In the genomic region with DNA sequence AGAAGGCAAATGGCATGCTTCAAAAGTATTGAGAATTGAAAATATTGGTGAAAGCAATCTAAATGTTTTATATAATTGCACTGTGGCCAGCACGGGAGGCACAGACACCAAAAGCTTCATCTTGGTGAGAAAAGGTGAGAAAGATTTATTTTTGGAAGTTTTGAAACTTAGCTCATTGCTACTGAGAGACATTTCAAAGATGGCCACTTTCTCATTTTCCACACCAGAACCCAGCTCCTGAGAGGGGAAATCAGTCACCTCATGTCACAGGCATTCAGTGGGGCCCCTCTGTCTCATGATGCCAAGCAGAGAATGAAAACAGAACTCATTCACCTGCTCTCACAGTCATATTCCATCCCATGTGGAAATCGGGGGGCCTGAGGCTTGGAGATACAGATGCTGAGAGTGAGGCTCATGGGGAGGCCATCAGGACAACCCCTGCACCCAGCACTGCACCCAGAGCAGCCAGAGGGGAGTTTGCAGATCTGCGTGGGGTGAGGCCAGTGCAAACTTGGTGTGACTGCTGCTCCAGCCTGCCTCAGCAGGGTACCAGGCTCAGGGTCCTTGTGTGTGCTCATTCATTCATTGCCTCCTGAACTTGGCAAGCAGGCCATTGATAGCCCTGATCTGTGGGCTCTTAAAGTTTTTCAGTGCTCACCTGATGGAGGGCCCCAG, we compare ENCODE assay signal across 22 cellular contexts. TPM values are rescaled to one million over a fixed set of nuclear protein-coding genes. Genes with fewer than 3 reads are reported as not detected.
A peak's percentile ranks its signal among the peaks of the same experiment; 100 is the strongest.
DNase-seq lines count a peak whose midpoint lies in the region; ATAC-seq and TF ChIP-seq lines count a peak whose summit lies in the region.
"Had no signal": no experiment of that assay in that cellular context is flagged by ENCODE, and none has a peak within 500 bp of the region (broad histone marks: within the 10 kb centered on the region; RNA-seq: fewer than 3 reads in every experiment).

No MANE protein-coding gene starts in this region.

- CTCF ChIA-PET in GM10248 (lab: Yijun Ruan, JAX), result interaction anchor here (0.7 to 2.3 kb wide), 8 partner anchors 9 to 135 kb away, joined by 3 to 10 read pairs (median 4); no protein-coding TSS in a partner anchor
- CTCF ChIA-PET in activated CD8-positive, alpha-beta memory T cell treated with anti-CD3 and anti-CD28 coated beads, Interleukin-2, amount 10 ng/mL, durations not matched to agents 7 days and 5 days (lab: Charles Lee), result no interaction called here

- peak overlapping the region; percentile 18 for H3K27ac Mint-ChIP-seq in activated T-helper 17 cell treated with anti-CD3 and anti-CD28 coated beads, Interleukin-2, amount 50 U/mL, for 72 hours
- H3K27ac Mint-ChIP-seq in activated CD8-positive, alpha-beta memory T cell treated with anti-CD3 and anti-CD28 coated beads, Interleukin-2, amount 10 ng/mL, durations not matched to agents 7 days and 5 days, result no peak overlapping the region
- H3K27ac Mint-ChIP-seq in osteocyte (ENCODE audit: unreplicated experiment), result no peak overlapping the region

- TF ChIP-seq CTCF in GM10248 (IDR thresholded peaks at IDR 0.05; ENCODE audit: control extremely low read depth, extremely low read depth, low read depth, missing control alignments) (no peak), osteocyte (IDR thresholded peaks at IDR 0.05) (no peak)

- peaks cover 15% of the 10 kb centered on the region for H3K9me3 Mint-ChIP-seq in activated T-helper 17 cell treated with anti-CD3 and anti-CD28 coated beads, Interleukin-2, amount 50 U/mL, for 72 hours
- peaks cover 22% of the 10 kb centered on the region for H3K9me3 Mint-ChIP-seq in activated CD8-positive, alpha-beta memory T cell treated with anti-CD3 and anti-CD28 coated beads, Interleukin-2, amount 10 ng/mL, durations not matched to agents 7 days and 5 days (ENCODE audit: low read depth)
- H3K9me3 Mint-ChIP-seq in osteocyte (ENCODE audit: unreplicated experiment), result peaks cover 20% of the 10 kb centered on the region

- H3K4me1 Mint-ChIP-seq in activated T-helper 17 cell treated with anti-CD3 and anti-CD28 coated beads, Interleukin-2, amount 50 U/mL, for 72 hours, result peaks cover 28% of the 10 kb centered on the region
- peaks cover 13% of the 10 kb centered on the region for H3K4me1 Mint-ChIP-seq in activated CD8-positive, alpha-beta memory T cell treated with anti-CD3 and anti-CD28 coated beads, Interleukin-2, amount 10 ng/mL, durations not matched to agents 7 days and 5 days
- H3K4me1 Mint-ChIP-seq in osteocyte (ENCODE audit: unreplicated experiment), result no peaks in the 10 kb centered on the region

- peak; percentile 49 for ATAC-seq in GM18498 (IDR thresholded peaks at IDR 0.05; ENCODE audit: unreplicated experiment)
- peak; percentile 54 for ATAC-seq in GM21723 (IDR thresholded peaks at IDR 0.05; ENCODE audit: unreplicated experiment)
- ATAC-seq in activated T-helper 17 cell treated with anti-CD3 and anti-CD28 coated beads, Interleukin-2, amount 50 U/mL, for 72 hours (replicated peaks), result no peak
- ATAC-seq in activated CD8-positive, alpha-beta memory T cell treated with anti-CD3 and anti-CD28 coated beads, Interleukin-2, amount 10 ng/mL, durations not matched to agents 7 days and 5 days, result no peak
- ATAC-seq: A549 had no signal

- H3K36me3 Mint-ChIP-seq in activated T-helper 17 cell treated with anti-CD3 and anti-CD28 coated beads, Interleukin-2, amount 50 U/mL, for 72 hours (ENCODE audit: low read depth), result peaks cover 88% of the 10 kb centered on the region
- H3K36me3 Mint-ChIP-seq in activated CD8-positive, alpha-beta memory T cell treated with anti-CD3 and anti-CD28 coated beads, Interleukin-2, amount 10 ng/mL, durations not matched to agents 7 days and 5 days, result peaks cover 70% of the 10 kb centered on the region
- no peaks in the 10 kb centered on the region for H3K36me3 Mint-ChIP-seq in osteocyte (ENCODE audit: unreplicated experiment)

- H3K4me3 Mint-ChIP-seq in activated T-helper 17 cell treated with anti-CD3 and anti-CD28 coated beads, Interleukin-2, amount 50 U/mL, for 72 hours, result no peak overlapping the region
- H3K4me3 Mint-ChIP-seq in activated CD8-positive, alpha-beta memory T cell treated with anti-CD3 and anti-CD28 coated beads, Interleukin-2, amount 10 ng/mL, durations not matched to agents 7 days and 5 days, result no peak overlapping the region
- no peak overlapping the region for H3K4me3 Mint-ChIP-seq in osteocyte (ENCODE audit: unreplicated experiment)
- H3K4me3 Mint-ChIP-seq: CD4-positive, alpha-beta memory T cell; IgD-negative memory B cell had no signal

- DNase-seq in GM10248 (ENCODE audit: extremely low spot score) (peak; percentile 26), occipital lobe (lab: John Stamatoyannopoulos, UW) (no peak), osteocyte (ENCODE audit: extremely low spot score, unreplicated experiment) (no peak), DMS79 treated with DMSO at 0.1 percent for 48 hours (lab: John Stamatoyannopoulos, UW) (no peak)
- DNase-seq in activated CD8-positive, alpha-beta memory T cell treated with anti-CD3 and anti-CD28 coated beads, Interleukin-2, amount 10 ng/mL, durations not matched to agents 7 days and 5 days, result no peak
- DNase-seq: CD4-positive, alpha-beta memory T cell; EL; GOT3; Karpas-422; NCI-H1417 treated with DMSO at 0.1 percent for 48 hours; NCI-H187 treated with DMSO at 0.1 percent for 48 hours; NCI-H345; NCI-H524 treated with DMSO at 0.1 percent for 48 hours; Peyer's patch; T-helper 2 cell had no signal

- H3K27me3 Mint-ChIP-seq in activated T-helper 17 cell treated with anti-CD3 and anti-CD28 coated beads, Interleukin-2, amount 50 U/mL, for 72 hours, result no peaks in the 10 kb centered on the region
- H3K27me3 Mint-ChIP-seq in activated CD8-positive, alpha-beta memory T cell treated with anti-CD3 and anti-CD28 coated beads, Interleukin-2, amount 10 ng/mL, durations not matched to agents 7 days and 5 days, result no peaks in the 10 kb centered on the region
- peaks cover 12% of the 10 kb centered on the region for H3K27me3 Mint-ChIP-seq in osteocyte (ENCODE audit: unreplicated experiment)
- H3K27me3 Mint-ChIP-seq: CD4-positive, alpha-beta memory T cell; IgD-negative memory B cell had no signal

- POLR2A ChIA-PET in GM10248 (lab: Yijun Ruan, JAX), result interaction anchor here (0.7 kb wide), 1 partner anchor 19 kb away, joined by 3 read pairs; no protein-coding TSS in a partner anchor

RNA-seq across cellular contexts. Expression of a gene that starts 31.4 kb away (rescaled TPM):
- total RNA-seq in activated T-helper 17 cell treated with anti-CD3 and anti-CD28 coated beads, Interleukin-2, amount 50 U/mL, for 72 hours, result 10 to 100 TPM; 20.5 to 27.7 TPM
- 10 to 100 TPM; 19.8 to 25.9 TPM for total RNA-seq in activated CD8-positive, alpha-beta memory T cell treated with anti-CD3 and anti-CD28 coated beads, Interleukin-2, amount 10 ng/mL, durations not matched to agents 7 days and 5 days
- under 0.01 TPM for total RNA-seq in occipital lobe
- total RNA-seq in osteocyte, result 0.26 and 0.38 TPM in 2 replicates
- total RNA-seq: SJSA1 had no signal

RNA-seq across cellular contexts. Expression of a gene that starts 36.0 kb away (rescaled TPM):
- total RNA-seq in activated T-helper 17 cell treated with anti-CD3 and anti-CD28 coated beads, Interleukin-2, amount 50 U/mL, for 72 hours, result 1 to 10 TPM; 3.7 to 5.6 TPM
- total RNA-seq in activated CD8-positive, alpha-beta memory T cell treated with anti-CD3 and anti-CD28 coated beads, Interleukin-2, amount 10 ng/mL, durations not matched to agents 7 days and 5 days, result 10 to 100 TPM; 12.3 to 14.9 TPM
- total RNA-seq in occipital lobe (0.16 TPM), osteocyte (not detected in 2 replicates)
- total RNA-seq: MCF 10A, SJSA1 had no signal

Comparison
In these comparisons a context has a peak if more than half of its experiments do, and no peak if none do; other contexts are left out.
1. ATAC-seq: peak in GM18498 (single experiment) and GM21723 (single experiment); none in activated T-helper 17 cell treated with anti-CD3 and anti-CD28 coated beads, Interleukin-2, amount 50 U/mL, for 72 hours (single experiment) and activated CD8-positive, alpha-beta memory T cell treated with anti-CD3 and anti-CD28 coated beads, Interleukin-2, amount 10 ng/mL, durations not matched to agents 7 days and 5 days (single experiment).
2. RNA of a gene that starts 31.4 kb away (total RNA-seq): 20.5 to 27.7 TPM in activated T-helper 17 cell treated with anti-CD3 and anti-CD28 coated beads, Interleukin-2, amount 50 U/mL, for 72 hours and 19.8 to 25.9 TPM in activated CD8-positive, alpha-beta memory T cell treated with anti-CD3 and anti-CD28 coated beads, Interleukin-2, amount 10 ng/mL, durations not matched to agents 7 days and 5 days; 0.26 to 0.38 TPM in osteocyte and under 0.01 TPM in occipital lobe (single experiment); every median in the first group is over 10 times any median in the second.